11 cellular contexts compared by ENCODE assay signal in the genomic region with DNA sequence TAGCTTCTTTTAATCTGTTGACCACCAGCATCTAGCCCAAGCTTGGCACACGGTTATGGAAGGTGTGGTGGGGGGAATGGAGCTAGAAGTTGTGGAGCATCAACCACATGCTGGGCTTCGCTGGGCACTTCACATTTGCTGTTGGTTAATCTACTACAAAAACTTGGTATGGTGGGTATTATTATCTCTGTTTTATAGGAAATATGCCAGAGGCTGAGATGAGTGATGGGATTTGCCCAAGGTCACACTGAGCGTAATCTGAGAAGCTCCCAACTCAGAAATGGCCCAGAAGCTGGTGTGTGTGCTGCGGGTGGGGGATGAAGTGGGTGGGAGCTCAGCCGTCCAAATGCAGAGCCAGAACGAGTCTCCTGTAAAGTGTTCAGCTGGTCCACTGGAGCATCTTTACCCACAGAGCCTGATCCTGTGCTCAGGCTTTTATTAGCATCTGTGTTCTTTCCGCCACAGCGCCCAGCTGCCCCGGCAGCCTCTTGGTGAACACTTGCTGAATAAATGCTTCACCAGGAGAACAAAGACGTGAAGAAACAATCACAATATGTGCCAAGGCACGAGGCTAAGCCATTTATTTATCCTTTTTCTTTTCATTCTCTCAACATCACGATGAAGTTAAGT.
A peak's percentile ranks its signal among the peaks of the same experiment; 100 is the strongest.
DNase-seq lines count a peak whose midpoint lies in the region; ATAC-seq and TF ChIP-seq lines count a peak whose summit lies in the region.
"Had no signal": no experiment of that assay in that cellular context is flagged by ENCODE, and none has a peak within 500 bp of the region (broad histone marks: within the 10 kb centered on the region; RNA-seq: fewer than 3 reads in every experiment).

No MANE protein-coding gene starts in this region.

- H3K27ac Mint-ChIP-seq in dendritic cell treated with granulocyte-macrophage colony-stimulating factor and Interleukin-4, amounts not matched to agents 40 ng/mL and 50 ng/mL, for 4 days: peak overlapping the region; percentile 67
- H3K27ac Mint-ChIP-seq in activated CD4-positive, alpha-beta T cell treated with anti-CD3 and anti-CD28 coated beads for 36 hours: no peak overlapping the region
- H3K27ac Mint-ChIP-seq in naive thymus-derived CD8-positive, alpha-beta T cell: no peak overlapping the region

- H3K9me3 ChIP-seq in neutrophil: no peaks in the 10 kb centered on the region

- H3K27ac ChIP-seq in neutrophil: peak overlapping the region; percentile 94

- peaks cover 51 to 52% of the 10 kb centered on the region in 2 experiments for H3K4me1 ChIP-seq in neutrophil (ENCODE audit: control insufficient read depth in 1 of 2, insufficient read depth in 1 of 2, low read depth in 1 of 2, low read length in 1 of 2)

- no peak overlapping the region for H3K4me3 Mint-ChIP-seq in dendritic cell treated with granulocyte-macrophage colony-stimulating factor and Interleukin-4, amounts not matched to agents 40 ng/mL and 50 ng/mL, for 4 days
- H3K4me3 Mint-ChIP-seq in activated CD4-positive, alpha-beta T cell treated with anti-CD3 and anti-CD28 coated beads for 36 hours: no peak overlapping the region
- H3K4me3 Mint-ChIP-seq in naive thymus-derived CD8-positive, alpha-beta T cell: no peak overlapping the region
- H3K4me3 Mint-ChIP-seq: stimulated activated naive CD8-positive, alpha-beta T cell treated with anti-CD3 and anti-CD28 coated beads, Interleukin-15, amount 100 ng/mL, for 72 hours had no signal

- H3K36me3 Mint-ChIP-seq in dendritic cell treated with granulocyte-macrophage colony-stimulating factor and Interleukin-4, amounts not matched to agents 40 ng/mL and 50 ng/mL, for 4 days (ENCODE audit: low read depth): no peaks in the 10 kb centered on the region
- no peaks in the 10 kb centered on the region for H3K36me3 Mint-ChIP-seq in activated CD4-positive, alpha-beta T cell treated with anti-CD3 and anti-CD28 coated beads for 36 hours (ENCODE audit: low read depth)
- no peaks in the 10 kb centered on the region for H3K36me3 Mint-ChIP-seq in naive thymus-derived CD8-positive, alpha-beta T cell

- no peaks in the 10 kb centered on the region for H3K9me3 Mint-ChIP-seq in dendritic cell treated with granulocyte-macrophage colony-stimulating factor and Interleukin-4, amounts not matched to agents 40 ng/mL and 50 ng/mL, for 4 days
- no peaks in the 10 kb centered on the region for H3K9me3 Mint-ChIP-seq in activated CD4-positive, alpha-beta T cell treated with anti-CD3 and anti-CD28 coated beads for 36 hours (ENCODE audit: low read depth)
- H3K9me3 Mint-ChIP-seq in naive thymus-derived CD8-positive, alpha-beta T cell: no peaks in the 10 kb centered on the region
- H3K9me3 Mint-ChIP-seq: stimulated activated naive CD8-positive, alpha-beta T cell treated with anti-CD3 and anti-CD28 coated beads, Interleukin-15, amount 100 ng/mL, for 72 hours had no signal

- peak overlapping the region; percentile 12 to 27 for H3K4me3 ChIP-seq in neutrophil (ENCODE audit: low read depth in 1 of 2, low read length in 1 of 2)

- POLR2A ChIA-PET in activated CD4-positive, alpha-beta T cell treated with anti-CD3 and anti-CD28 coated beads for 36 hours (lab: Charles Lee): no interaction called here
- POLR2A ChIA-PET in naive thymus-derived CD8-positive, alpha-beta T cell (lab: Charles Lee): no interaction called here

- DNase-seq in COLO668 (lab: John Stamatoyannopoulos, UW; ENCODE audit: unreplicated experiment) (peak; percentile 56), NCI-H2171 (lab: John Stamatoyannopoulos, UW) (peak; percentile 58), retina (no peak), H4 (ENCODE audit: low spot score) (no peak)
- DNase-seq in activated CD4-positive, alpha-beta T cell treated with anti-CD3 and anti-CD28 coated beads for 36 hours: no peak
- DNase-seq in naive thymus-derived CD8-positive, alpha-beta T cell: no peak
- DNase-seq: activated CD4-positive, alpha-beta T cell treated with anti-CD3 and anti-CD28 coated beads for 48 hours; effector CD8-positive, alpha-beta T cell; stimulated activated naive CD8-positive, alpha-beta T cell treated with anti-CD3 and anti-CD28 coated beads, Interleukin-15, amount 100 ng/mL, for 72 hours had no signal

- CTCF ChIA-PET in activated CD4-positive, alpha-beta T cell treated with anti-CD3 and anti-CD28 coated beads for 36 hours (lab: Charles Lee): no interaction called here

- no peaks in the 10 kb centered on the region for H3K27me3 ChIP-seq in neutrophil

- intact Hi-C loops in dendritic cell treated with granulocyte-macrophage colony-stimulating factor and Interleukin-4, amounts not matched to agents 40 ng/mL and 50 ng/mL, for 4 days (cut with micrococcal nuclease): loop anchor here (2.0 to 5.0 kb wide), 2 partner anchors 16 to 65 kb away; no protein-coding TSS in a partner anchor
- intact Hi-C loops in activated CD4-positive, alpha-beta T cell treated with anti-CD3 and anti-CD28 coated beads for 36 hours (cut with DNase I, micrococcal nuclease): no loop called here

- no peak for ATAC-seq in activated CD4-positive, alpha-beta T cell treated with anti-CD3 and anti-CD28 coated beads for 36 hours
- ATAC-seq in naive thymus-derived CD8-positive, alpha-beta T cell: no peak
- ATAC-seq: stimulated activated naive CD8-positive, alpha-beta T cell treated with anti-CD3 and anti-CD28 coated beads, Interleukin-15, amount 100 ng/mL, for 72 hours had no signal

- H3K27me3 Mint-ChIP-seq in dendritic cell treated with granulocyte-macrophage colony-stimulating factor and Interleukin-4, amounts not matched to agents 40 ng/mL and 50 ng/mL, for 4 days: no peaks in the 10 kb centered on the region
- H3K27me3 Mint-ChIP-seq in activated CD4-positive, alpha-beta T cell treated with anti-CD3 and anti-CD28 coated beads for 36 hours: peaks cover 2% of the 10 kb centered on the region
- H3K27me3 Mint-ChIP-seq in naive thymus-derived CD8-positive, alpha-beta T cell: peaks cover 0 to 4% (median 0%) of the 10 kb centered on the region in 5 donors
- H3K27me3 Mint-ChIP-seq: stimulated activated naive CD8-positive, alpha-beta T cell treated with anti-CD3 and anti-CD28 coated beads, Interleukin-15, amount 100 ng/mL, for 72 hours had no signal

- peaks cover 83% of the 10 kb centered on the region for H3K4me1 Mint-ChIP-seq in dendritic cell treated with granulocyte-macrophage colony-stimulating factor and Interleukin-4, amounts not matched to agents 40 ng/mL and 50 ng/mL, for 4 days (ENCODE audit: low read depth)
- H3K4me1 Mint-ChIP-seq in activated CD4-positive, alpha-beta T cell treated with anti-CD3 and anti-CD28 coated beads for 36 hours: peaks cover 33% of the 10 kb centered on the region
- H3K4me1 Mint-ChIP-seq in naive thymus-derived CD8-positive, alpha-beta T cell: peaks cover 30 to 48% (median 43%) of the 10 kb centered on the region in 4 donors

- no peak for TF ChIP-seq CTCF in neutrophil (IDR thresholded peaks at IDR 0.05)

- H3K36me3 ChIP-seq in neutrophil: no peaks in the 10 kb centered on the region

Comparison
In these comparisons a context has a peak if more than half of its experiments do, and no peak if none do; other contexts are left out.
1. DNase-seq: peak in COLO668 (single experiment) and NCI-H2171 (single experiment); none in activated CD4-positive, alpha-beta T cell treated with anti-CD3 and anti-CD28 coated beads for 36 hours (single experiment), naive thymus-derived CD8-positive, alpha-beta T cell (0 of 10), retina (single experiment) and H4 (single experiment).